ENCODE assay signal across 1 cellular context in genomic region chr15:95326689-95327525, GRCh38.
TF ChIP-seq lines count a peak whose summit lies in the region.

No MANE protein-coding gene starts in this region.

TF ChIP-seq in SK-N-SH treated with all-trans-retinoic acid at 6 μM for 48 hours, 23 proteins besides CTCF, POLR2A, EP300 and RAD21 (continued from another document):
- TF ChIP-seq TSHZ2 (CRISPR knock-in tag; IDR thresholded peaks at IDR 0.05) = no peak
- TF ChIP-seq ZNF565 (CRISPR knock-in tag; conservative IDR thresholded peaks at IDR 0.05; ENCODE audit: low read depth) = no peak
- TF ChIP-seq BACH2 (CRISPR knock-in tag; IDR thresholded peaks at IDR 0.05; ENCODE audit: borderline replicate concordance) = no peak
- TF ChIP-seq TOX (CRISPR knock-in tag; IDR thresholded peaks at IDR 0.05; ENCODE audit: borderline replicate concordance) = no peak
- TF ChIP-seq ARNTL (CRISPR knock-in tag; IDR thresholded peaks at IDR 0.05; ENCODE audit: borderline replicate concordance, low read depth) = no peak
